In genomic region chr16:11171448-11171709, GRCh38 we compare ENCODE assay signal across 26 cellular contexts.
"Had no signal": no experiment of that assay in that cellular context is flagged by ENCODE, and none has a peak within 500 bp of the region (broad histone marks: within the 10 kb centered on the region; RNA-seq: fewer than 3 reads in every experiment).

No MANE protein-coding gene starts in this region.

- H3K9me3 ChIP-seq: breast epithelium, mucosa of descending colon, neutrophil, pancreas, prostate gland, transverse colon had no signal

- H3K9me3 Mint-ChIP-seq: activated CD4-positive, alpha-beta memory T cell treated with anti-CD3 and anti-CD28 coated beads, Interleukin-2, amount 10 ng/mL, durations not matched to agents 7 days and 5 days; activated CD4-positive, alpha-beta T cell treated with anti-CD3 and anti-CD28 coated beads, Interleukin-2, amount 10 ng/mL, durations not matched to agents 24 days and 14 days; central memory CD8-positive, alpha-beta T cell; nephron progenitor cell had no signal

- H3K4me3 ChIP-seq: breast epithelium, hepatocyte, mucosa of descending colon, pancreas, prostate gland, skin epidermis, transverse colon had no signal

- DNase-seq: activated CD4-positive, alpha-beta memory T cell treated with anti-CD3 and anti-CD28 coated beads, Interleukin-2, amount 10 ng/mL, durations not matched to agents 7 days and 5 days; activated CD4-positive, alpha-beta T cell treated with anti-CD3 and anti-CD28 coated beads, Interleukin-2, amount 10 ng/mL, durations not matched to agents 24 days and 14 days; activated gamma-delta T cell treated with Interleukin-2 at 50 U/mL for 16 hours; activated naive CD4-positive, alpha-beta T cell treated with anti-CD3 and anti-CD28 coated beads, Interleukin-2, amount 50 U/mL, for 16 hours; activated T-cell treated with anti-CD3 and anti-CD28 coated beads, Interleukin-2, amount 50 U/mL, for 1 hour; effector memory CD4-positive, alpha-beta T cell; left cardiac atrium; mucosa of descending colon; nephron progenitor cell; pancreas; retina; stimulated activated CD4-positive, alpha-beta T cell treated with anti-CD3 and anti-CD28 coated beads, Interleukin-12 subunit alpha, Interleukin-12 subunit beta, amount 100 ng/mL, for 4 hours; stimulated activated CD4-positive, alpha-beta T cell treated with anti-CD3 and anti-CD28 coated beads, Interleukin-4, amount 100 ng/mL, for 1 hour; T-helper 1 cell; T-helper 9 cell; transverse colon; WERI-Rb-1 had no signal

- H3K27ac ChIP-seq: breast epithelium, hepatocyte, neutrophil, pancreas, prostate gland, skin epidermis, transverse colon, WERI-Rb-1 had no signal

- H3K4me1 ChIP-seq: breast epithelium, pancreas, prostate gland, transverse colon had no signal

- H3K27me3 Mint-ChIP-seq: activated CD4-positive, alpha-beta memory T cell treated with anti-CD3 and anti-CD28 coated beads, Interleukin-2, amount 10 ng/mL, durations not matched to agents 7 days and 5 days; activated CD4-positive, alpha-beta T cell treated with anti-CD3 and anti-CD28 coated beads, Interleukin-2, amount 10 ng/mL, durations not matched to agents 24 days and 14 days; central memory CD8-positive, alpha-beta T cell had no signal

- ATAC-seq: activated CD4-positive, CD25-positive, alpha-beta regulatory T cell treated with anti-CD3 and anti-CD28 coated beads, Interleukin-2, amount 50 U/mL, for 24 hours; left cardiac atrium; left ventricle myocardium superior; mucosa of descending colon; pancreas; sciatic nerve had no signal

- H3K27me3 ChIP-seq: breast epithelium, hepatocyte, neutrophil, pancreas, transverse colon had no signal

- H3K4me3 Mint-ChIP-seq: activated CD4-positive, alpha-beta memory T cell treated with anti-CD3 and anti-CD28 coated beads, Interleukin-2, amount 10 ng/mL, durations not matched to agents 7 days and 5 days; activated CD4-positive, alpha-beta T cell treated with anti-CD3 and anti-CD28 coated beads, Interleukin-2, amount 10 ng/mL, durations not matched to agents 24 days and 14 days; central memory CD8-positive, alpha-beta T cell; nephron progenitor cell had no signal

- H3K27ac Mint-ChIP-seq: nephron progenitor cell had no signal

- H3K36me3 ChIP-seq: breast epithelium, prostate gland, transverse colon had no signal
